In the genomic region with DNA sequence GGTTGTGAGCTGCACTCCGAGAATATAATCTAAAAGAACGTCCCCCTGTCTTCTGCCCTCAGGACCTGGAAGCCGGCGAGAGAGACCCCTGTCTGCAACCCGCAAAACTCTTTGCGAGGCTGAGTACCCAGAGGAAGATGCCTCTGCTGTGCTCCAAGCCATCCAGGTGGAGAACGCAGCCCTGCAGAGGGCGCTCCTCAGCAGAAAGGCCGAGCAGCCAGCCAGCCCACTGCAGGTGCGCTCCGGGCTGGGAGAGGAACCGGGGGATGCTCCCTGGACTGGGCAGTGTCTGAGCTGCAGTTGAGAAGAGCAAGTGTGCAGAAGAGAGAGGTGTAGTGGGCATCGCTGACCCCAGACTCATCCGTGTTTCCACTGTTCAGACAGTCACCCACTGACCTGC, we compare ENCODE assay signal across 11 cellular contexts.
DNase-seq lines count a peak whose midpoint lies in the region; ATAC-seq, FAIRE-seq and TF ChIP-seq lines count a peak whose summit lies in the region.
"Had no signal": no experiment of that assay in that cellular context is flagged by ENCODE, and none has a peak within 500 bp of the region (broad histone marks: within the 10 kb centered on the region; RNA-seq: fewer than 3 reads in every experiment).

No MANE protein-coding gene starts in this region.

- no peak overlapping the region for H3K4me3 Mint-ChIP-seq in effector memory CD8-positive, alpha-beta T cell
- H3K4me3 Mint-ChIP-seq: activated CD8-positive, alpha-beta memory T cell treated with anti-CD3 and anti-CD28 coated beads, Interleukin-2, amount 10 ng/mL, durations not matched to agents 7 days and 5 days had no signal

- DNase-seq in BJ (ENCODE audit: low read depth) (no peak), GM13977 (ENCODE audit: low spot score) (no peak), UCSD-AML1 (lab: John Stamatoyannopoulos, UW; ENCODE audit: unreplicated experiment) (peak; percentile 41), kidney (peak; percentile 27), NOMO-1 treated with dmso at 0.1 percent for 144 hours (lab: John Stamatoyannopoulos, UW; ENCODE audit: unreplicated experiment) (no peak), NCI-H345 treated with DMSO at 0.1 percent for 48 hours (lab: John Stamatoyannopoulos, UW; ENCODE audit: unreplicated experiment) (no peak), psoas muscle (no peak)
- no peak for DNase-seq in effector memory CD8-positive, alpha-beta T cell
- DNase-seq: activated CD8-positive, alpha-beta memory T cell treated with anti-CD3 and anti-CD28 coated beads, Interleukin-2, amount 10 ng/mL, durations not matched to agents 7 days and 5 days had no signal

- no peaks in the 10 kb centered on the region for H3K4me1 Mint-ChIP-seq in effector memory CD8-positive, alpha-beta T cell (ENCODE audit: low read depth in 2 of 2)
- H3K4me1 Mint-ChIP-seq: activated CD8-positive, alpha-beta memory T cell treated with anti-CD3 and anti-CD28 coated beads, Interleukin-2, amount 10 ng/mL, durations not matched to agents 7 days and 5 days had no signal

- no peak overlapping the region for H3K27ac Mint-ChIP-seq in effector memory CD8-positive, alpha-beta T cell
- H3K27ac Mint-ChIP-seq: activated CD8-positive, alpha-beta memory T cell treated with anti-CD3 and anti-CD28 coated beads, Interleukin-2, amount 10 ng/mL, durations not matched to agents 7 days and 5 days had no signal

- H3K9me3 Mint-ChIP-seq in effector memory CD8-positive, alpha-beta T cell: no peaks in the 10 kb centered on the region

- intact Hi-C loops in kidney (cut with DNase I): no loop called here
- intact Hi-C loops in psoas muscle (cut with DNase I): no loop called here

- POLR2A ChIA-PET in BJ (lab: Charles Lee): no interaction called here

- H3K9me3 ChIP-seq in kidney (ENCODE audit: control insufficient read depth in 1 of 2, low read length in 2 of 2) (no peaks in the 10 kb centered on the region), psoas muscle (no peaks in the 10 kb centered on the region)

- no peaks in the 10 kb centered on the region for H3K27me3 ChIP-seq in BJ (ENCODE audit: control insufficient read depth, insufficient read depth, low read length)
- no peaks in the 10 kb centered on the region for H3K27me3 ChIP-seq in psoas muscle (ENCODE audit: insufficient read depth in 3 of 3, low read length in 2 of 3)

- 74 to 77% (median 74%) methylated on average over 14 of the region's 14 CpGs for WGBS in psoas muscle, 3 donors

- no peak overlapping the region for H3K9ac ChIP-seq in kidney (ENCODE audit: low read length in 2 of 2)

- TF ChIP-seq CTCF in BJ (IDR thresholded peaks at IDR 0.05; ENCODE audit: insufficient read depth, low read depth, low read length) (peak; percentile 37), GM13977 (IDR thresholded peaks at IDR 0.05; ENCODE audit: extremely low read depth, insufficient read depth, missing control alignments) (peak; percentile 36), kidney (IDR thresholded peaks at IDR 0.05; ENCODE audit: borderline replicate concordance, extremely low read depth, insufficient read depth) (no peak), psoas muscle (IDR thresholded peaks at IDR 0.05) (no peak)

- ATAC-seq in effector memory CD8-positive, alpha-beta T cell (replicated peaks): no peak
- no peak for ATAC-seq in psoas muscle
- ATAC-seq: activated CD8-positive, alpha-beta memory T cell treated with anti-CD3 and anti-CD28 coated beads, Interleukin-2, amount 10 ng/mL, durations not matched to agents 7 days and 5 days had no signal

- H3K4me3 ChIP-seq in BJ (ENCODE audit: low read depth, low read length) (no peak overlapping the region), kidney (ENCODE audit: low read length in 2 of 2) (no peak overlapping the region), psoas muscle (no peak overlapping the region)
- H3K4me3 ChIP-seq: lung had no signal

- no peak for FAIRE-seq in kidney (lab: Jason Lieb, UNC)
- FAIRE-seq: RCC 7860 had no signal

- H3K36me3 ChIP-seq in BJ (ENCODE audit: control insufficient read depth, insufficient read depth, low read length): peaks cover 4% of the 10 kb centered on the region
- H3K36me3 ChIP-seq in kidney (ENCODE audit: control insufficient read depth in 1 of 2, insufficient read depth in 2 of 2, low read length in 2 of 2): peaks cover 5 to 7% of the 10 kb centered on the region in 2 donors
- peaks cover 0 to 13% of the 10 kb centered on the region in 2 donors for H3K36me3 ChIP-seq in psoas muscle (ENCODE audit: insufficient read depth in 1 of 2, low read depth in 1 of 2)

- H3K36me3 Mint-ChIP-seq in effector memory CD8-positive, alpha-beta T cell (ENCODE audit: insufficient read depth): no peaks in the 10 kb centered on the region
- H3K36me3 Mint-ChIP-seq: activated CD8-positive, alpha-beta memory T cell treated with anti-CD3 and anti-CD28 coated beads, Interleukin-2, amount 10 ng/mL, durations not matched to agents 7 days and 5 days had no signal

- CTCF ChIA-PET in BJ (lab: Yijun Ruan, JAX): interaction anchor here (0.7 to 4.4 kb wide), 4 partner anchors 7 to 58 kb away, joined by 3 to 22 read pairs (median 4); no protein-coding TSS in a partner anchor

- in situ Hi-C loops in GM13977 (cut with MboI; ENCODE audit: low pct_unique_long_range_greater_than_20kb, low sequenced_read_pairs, unreplicated experiment): no loop called here

- no peaks in the 10 kb centered on the region for H3K27me3 Mint-ChIP-seq in effector memory CD8-positive, alpha-beta T cell
- H3K27me3 Mint-ChIP-seq: activated CD8-positive, alpha-beta memory T cell treated with anti-CD3 and anti-CD28 coated beads, Interleukin-2, amount 10 ng/mL, durations not matched to agents 7 days and 5 days had no signal

- H3K4me1 ChIP-seq in kidney (ENCODE audit: control insufficient read depth in 1 of 2, insufficient read depth in 1 of 2, low read depth in 1 of 2, low read length in 2 of 2): peaks cover 0 to 7% of the 10 kb centered on the region in 2 donors
- no peaks in the 10 kb centered on the region for H3K4me1 ChIP-seq in psoas muscle

- H3K27ac ChIP-seq in kidney (ENCODE audit: low read depth in 2 of 2, low read length in 2 of 2) (no peak overlapping the region), psoas muscle (no peak overlapping the region)

Comparison
In these comparisons a context has a peak if more than half of its experiments do, and no peak if none do; other contexts are left out.
1. DNase-seq: peak in UCSD-AML1 (single experiment) and kidney (single experiment); none in BJ (single experiment), GM13977 (single experiment), effector memory CD8-positive, alpha-beta T cell (0 of 3), NOMO-1 treated with dmso at 0.1 percent for 144 hours (single experiment), NCI-H345 treated with DMSO at 0.1 percent for 48 hours (single experiment) and psoas muscle (0 of 2).
2. CTCF ChIP-seq: peak in BJ (single experiment) and GM13977 (single experiment); none in kidney (single experiment) and psoas muscle (single experiment).